In the genomic region with DNA sequence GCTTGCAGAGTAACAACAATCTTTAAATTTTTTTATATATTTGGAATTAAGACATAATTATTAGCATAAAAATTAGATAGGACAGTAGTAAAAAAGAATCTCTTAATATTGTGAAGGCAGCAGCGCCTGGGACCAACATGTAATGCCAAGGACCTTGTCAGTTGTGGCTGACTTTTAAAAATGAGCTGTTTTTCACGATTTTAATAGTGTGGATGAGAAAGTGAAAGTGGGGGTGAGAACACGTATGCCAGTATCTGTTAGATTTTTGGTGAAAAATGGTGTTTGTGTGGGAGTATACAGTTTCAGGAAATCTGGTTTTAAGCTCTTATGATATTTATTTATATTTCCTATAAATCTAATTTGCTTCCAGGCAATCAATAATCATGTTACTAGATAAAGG, we compare ENCODE assay signal across 8 cellular contexts.
DNase-seq lines count a peak whose midpoint lies in the region; ATAC-seq and TF ChIP-seq lines count a peak whose summit lies in the region.

No MANE protein-coding gene starts in this region.

- no peak for TF ChIP-seq POLR2A in body of pancreas (IDR thresholded peaks at IDR 0.05)

- no peak overlapping the region; the same call in 1 of the 2 replicates for H3K4me2 ChIP-seq in DND-41 (ENCODE audit: insufficient read depth, low read length)

- H3K27me3 ChIP-seq in DND-41 (ENCODE audit: insufficient read depth, low read length, poor library complexity): no peaks in the 10 kb centered on the region
- no peaks in the 10 kb centered on the region for H3K27me3 ChIP-seq in body of pancreas

- no peak overlapping the region for H3K27ac ChIP-seq in DND-41 (ENCODE audit: low read length)
- peak overlapping the region in 3 of 4 donors; percentile 74 to 89 (median 80) for H3K27ac ChIP-seq in body of pancreas

- 0 out of 3 replicates have a peak, but pooled peaks have one; percentile 24 for ATAC-seq in DND-41 (ENCODE audit: insufficient read depth, low read depth)
- ATAC-seq in HG03135 (IDR thresholded peaks at IDR 0.05; ENCODE audit: unreplicated experiment): peak; percentile 33
- ATAC-seq in body of pancreas: no peak
- ATAC-seq in natural killer cell: peak in 2 of 3 donors; percentile 52 to 58

- H3K36me3 ChIP-seq in DND-41 (ENCODE audit: insufficient read depth, low read length): no peaks in the 10 kb centered on the region
- H3K36me3 ChIP-seq in body of pancreas (replicated peaks in 1 of 2; ENCODE audit: insufficient read depth in 1 of 2, low read depth in 2 of 2): no peaks in the 10 kb centered on the region

- no peak overlapping the region for H3K4me3 ChIP-seq in DND-41 (ENCODE audit: low read depth in 1 of 2, low read length in 2 of 2)
- H3K4me3 ChIP-seq in body of pancreas: peak overlapping the region in 1 of 2 donors; percentile 33

- H3K27ac Mint-ChIP-seq in natural killer cell: peak overlapping the region; percentile 53 to 71

- H2AFZ ChIP-seq in DND-41 (ENCODE audit: low read depth, low read length): no peak overlapping the region

- H3K79me2 ChIP-seq in DND-41 (ENCODE audit: insufficient read depth, low read length): no peaks in the 10 kb centered on the region

- TF ChIP-seq CTCF in DND-41 (IDR thresholded peaks at IDR 0.05; ENCODE audit: borderline replicate concordance, extremely low read depth, low read length, poor library complexity, severe bottlenecking): no peak
- no peak for TF ChIP-seq CTCF in body of pancreas (IDR thresholded peaks at IDR 0.05)
- TF ChIP-seq CTCF in natural killer cell (IDR thresholded peaks at IDR 0.05): no peak

- H3K9me3 Mint-ChIP-seq in natural killer cell: no peaks in the 10 kb centered on the region

- no peak for DNase-seq in DND-41
- no peak for DNase-seq in body of pancreas
- DNase-seq in natural killer cell: no peak
- DNase-seq in occipital lobe (lab: John Stamatoyannopoulos, UW): no peak
- no peak for DNase-seq in NCI-H128 (lab: John Stamatoyannopoulos, UW; ENCODE audit: unreplicated experiment)
- no peak for DNase-seq in NCI-H2029 (lab: John Stamatoyannopoulos, UW)
- DNase-seq in COLO668 (lab: John Stamatoyannopoulos, UW; ENCODE audit: unreplicated experiment): no peak

- intact Hi-C loops in body of pancreas (cut with DNase I): no loop called here
- intact Hi-C loops in natural killer cell (cut with micrococcal nuclease): no loop called here

- 9 to 14% methylated on average over 3 of the region's 3 CpGs for WGBS in body of pancreas, 2 donors

- H3K4me1 ChIP-seq in DND-41 (ENCODE audit: insufficient read depth, low read length): no peaks in the 10 kb centered on the region
- H3K4me1 ChIP-seq in body of pancreas: peaks cover 30% of the 10 kb centered on the region

- H3K9ac ChIP-seq in DND-41 (ENCODE audit: low read depth, low read length): no peak overlapping the region

- peaks cover 27 to 33% of the 10 kb centered on the region in 2 donors for H3K4me1 Mint-ChIP-seq in natural killer cell

- H3K4me3 Mint-ChIP-seq in natural killer cell: peak overlapping the region; percentile 79

- H3K9me3 ChIP-seq in DND-41 (ENCODE audit: insufficient read depth, low read length, severe bottlenecking) (no peaks in the 10 kb centered on the region), body of pancreas (no peaks in the 10 kb centered on the region)

- no peaks in the 10 kb centered on the region for H3K36me3 Mint-ChIP-seq in natural killer cell

- no peaks in the 10 kb centered on the region for H3K27me3 Mint-ChIP-seq in natural killer cell (ENCODE audit: low read depth in 2 of 2)

- no peaks in the 10 kb centered on the region for H4K20me1 ChIP-seq in DND-41 (ENCODE audit: insufficient read depth, low read length)
